Comparison of ENCODE assay signal across 27 cellular contexts in the genomic region with DNA sequence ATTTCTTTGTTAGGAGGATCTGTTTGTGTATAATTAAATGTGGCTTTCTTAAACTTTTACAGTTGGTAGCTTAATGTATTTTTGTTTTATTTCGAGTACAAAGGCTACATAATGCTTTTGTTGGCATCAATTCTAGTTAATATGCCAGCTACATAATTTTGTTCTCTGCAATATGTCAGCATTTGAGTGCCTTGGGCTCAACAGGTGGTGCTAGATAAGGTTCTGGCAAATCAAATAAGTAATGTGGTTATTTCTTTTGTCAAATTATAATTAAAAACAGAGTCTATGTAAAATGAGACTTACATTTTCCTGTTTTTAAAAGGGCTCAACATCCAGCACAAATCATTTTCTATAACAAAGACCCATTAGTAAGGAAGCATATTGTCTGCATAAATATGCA.
"Had no signal": no experiment of that assay in that cellular context is flagged by ENCODE, and none has a peak within 500 bp of the region (broad histone marks: within the 10 kb centered on the region; RNA-seq: fewer than 3 reads in every experiment).

No MANE protein-coding gene starts in this region.

- DNase-seq: activated CD4-positive, alpha-beta memory T cell treated with anti-CD3 and anti-CD28 coated beads for 36 hours; activated CD4-positive, alpha-beta T cell treated with anti-CD3 and anti-CD28 coated beads, Interleukin-2, amount 10 ng/mL, durations not matched to agents 7 days and 5 days; activated CD4-positive, CD25-positive, alpha-beta regulatory T cell; activated CD8-positive, alpha-beta memory T cell treated with anti-CD3 and anti-CD28 coated beads for 24 hours; activated naive CD4-positive, alpha-beta T cell treated with anti-CD3 and anti-CD28 coated beads, Interleukin-2, amount 50 U/mL, for 16 hours; activated naive CD8-positive, alpha-beta T cell treated with anti-CD3 and anti-CD28 coated beads, Interleukin-2, amount 10 ng/mL, durations not matched to agents 7 days and 5 days; activated T-cell treated with anti-CD3 and anti-CD28 coated beads, Interleukin-2, amount 50 U/mL, for 72 hours; aorta; Karpas-422; MM.1S; NCI-H1930; NCI-H345; NCI-H510A; NCI-H526 treated with DMSO at 0.1 percent for 48 hours; PC-3; SHP77; T-cell; T-helper 2 cell; T1000 had no signal

- ATAC-seq: activated T-cell treated with anti-CD3 and anti-CD28 coated beads, Interleukin-2, amount 50 U/mL, for 72 hours; K562; PC-3; T-cell had no signal

- H3K4me1 Mint-ChIP-seq: activated CD4-positive, alpha-beta T cell treated with anti-CD3 and anti-CD28 coated beads, Interleukin-2, amount 10 ng/mL, durations not matched to agents 7 days and 5 days; activated naive CD8-positive, alpha-beta T cell treated with anti-CD3 and anti-CD28 coated beads, Interleukin-2, amount 10 ng/mL, durations not matched to agents 7 days and 5 days; brain; central memory CD8-positive, alpha-beta T cell; T-cell had no signal

- H3K27me3 Mint-ChIP-seq: brain had no signal

- H3K4me3 ChIP-seq: K562, SJSA1 had no signal

- H3K27ac ChIP-seq: SJSA1, VCaP had no signal

- H3K4me3 Mint-ChIP-seq: activated CD4-positive, alpha-beta memory T cell treated with anti-CD3 and anti-CD28 coated beads for 36 hours; activated CD4-positive, alpha-beta T cell treated with anti-CD3 and anti-CD28 coated beads, Interleukin-2, amount 10 ng/mL, durations not matched to agents 7 days and 5 days; activated naive CD8-positive, alpha-beta T cell treated with anti-CD3 and anti-CD28 coated beads, Interleukin-2, amount 10 ng/mL, durations not matched to agents 7 days and 5 days; activated T-cell treated with anti-CD3 and anti-CD28 coated beads, Interleukin-2, amount 50 U/mL, for 72 hours; brain; central memory CD8-positive, alpha-beta T cell; T-cell had no signal

- H3K27me3 ChIP-seq: SJSA1 had no signal

- FAIRE-seq: K562, RCC 7860, TTC549 had no signal

- H3K36me3 Mint-ChIP-seq: activated CD4-positive, alpha-beta memory T cell treated with anti-CD3 and anti-CD28 coated beads for 36 hours; activated naive CD8-positive, alpha-beta T cell treated with anti-CD3 and anti-CD28 coated beads, Interleukin-2, amount 10 ng/mL, durations not matched to agents 7 days and 5 days; brain; T-cell had no signal

- H3K9me3 ChIP-seq: SJSA1 had no signal

- H3K9me3 Mint-ChIP-seq: activated CD4-positive, alpha-beta memory T cell treated with anti-CD3 and anti-CD28 coated beads for 36 hours; activated CD4-positive, alpha-beta T cell treated with anti-CD3 and anti-CD28 coated beads, Interleukin-2, amount 10 ng/mL, durations not matched to agents 7 days and 5 days; activated naive CD8-positive, alpha-beta T cell treated with anti-CD3 and anti-CD28 coated beads, Interleukin-2, amount 10 ng/mL, durations not matched to agents 7 days and 5 days; activated T-cell treated with anti-CD3 and anti-CD28 coated beads, Interleukin-2, amount 50 U/mL, for 72 hours; activated T-helper 2 cell treated with anti-CD3 and anti-CD28 coated beads, Interferon-gamma antibody, Interleukin-2, Interleukin-4, amounts not matched to agents 10 μg/mL and 5 μg/mL and 100 μg/mL, durations not matched to agents 14 hours and 24 hours and 36 hours; brain; central memory CD8-positive, alpha-beta T cell; T-cell had no signal

- H3K27ac Mint-ChIP-seq: activated CD4-positive, alpha-beta memory T cell treated with anti-CD3 and anti-CD28 coated beads for 36 hours; activated CD4-positive, alpha-beta T cell treated with anti-CD3 and anti-CD28 coated beads, Interleukin-2, amount 10 ng/mL, durations not matched to agents 7 days and 5 days; activated naive CD8-positive, alpha-beta T cell treated with anti-CD3 and anti-CD28 coated beads, Interleukin-2, amount 10 ng/mL, durations not matched to agents 7 days and 5 days; activated T-cell treated with anti-CD3 and anti-CD28 coated beads, Interleukin-2, amount 50 U/mL, for 72 hours; activated T-helper 2 cell treated with anti-CD3 and anti-CD28 coated beads, Interferon-gamma antibody, Interleukin-2, Interleukin-4, amounts not matched to agents 10 μg/mL and 5 μg/mL and 100 μg/mL, durations not matched to agents 14 hours and 24 hours and 36 hours; brain; T-cell had no signal

- H3K36me3 ChIP-seq: SJSA1 had no signal
